In genomic region chr2:201484805-201485204, GRCh38 we compare ENCODE assay signal across 20 cellular contexts. TPM values are rescaled to one million over a fixed set of nuclear protein-coding genes. Genes with fewer than 3 reads are reported as not detected.
A peak's percentile ranks its signal among the peaks of the same experiment; 100 is the strongest.
DNase-seq lines count a peak whose midpoint lies in the region; ATAC-seq and TF ChIP-seq lines count a peak whose summit lies in the region.
"Had no signal": no experiment of that assay in that cellular context is flagged by ENCODE, and none has a peak within 500 bp of the region (broad histone marks: within the 10 kb centered on the region; RNA-seq: fewer than 3 reads in every experiment).

No MANE protein-coding gene starts in this region.

- H3K4me3 ChIP-seq in SJCRH30 (no peak overlapping the region), left lung (no peak overlapping the region)
- H3K4me3 ChIP-seq: SJSA1 had no signal

- H3K27me3 ChIP-seq in SJCRH30 (no peaks in the 10 kb centered on the region), left lung (no peaks in the 10 kb centered on the region)
- H3K27me3 ChIP-seq: BE2C, SJSA1 had no signal

- H3K9me3 ChIP-seq in SJCRH30 (replicated peaks) (no peaks in the 10 kb centered on the region), left lung (no peaks in the 10 kb centered on the region)
- H3K9me3 ChIP-seq: BE2C, SJSA1 had no signal

- H3K27ac ChIP-seq in SJCRH30 (peak overlapping the region; percentile 2; the same call in 1 of the 2 replicates), left lung (no peak overlapping the region)
- H3K27ac ChIP-seq: SJSA1 had no signal

- H3K36me3 ChIP-seq in SJCRH30 (peaks cover 5% of the 10 kb centered on the region; the same call in 1 of the 2 replicates), left lung (peaks cover 0 to 21% of the 10 kb centered on the region in 2 donors)
- H3K36me3 ChIP-seq: BE2C, SJSA1 had no signal

- intact Hi-C loops in left lung (cut with DNase I): no loop called here

- TF ChIP-seq CTCF in AG09319 (IDR thresholded peaks at IDR 0.05; ENCODE audit: low read depth, low read length) (no peak), left lung (IDR thresholded peaks at IDR 0.05) (no peak)

- H3K4me1 ChIP-seq in SJCRH30 (peaks cover 9% of the 10 kb centered on the region), left lung (no peaks in the 10 kb centered on the region)
- H3K4me1 ChIP-seq: BE2C, SJSA1 had no signal

- no peak for ATAC-seq in left lung

- peak; percentile 32 for DNase-seq in AG09319 (ENCODE audit: extremely low read depth, low read depth)
- peak; percentile 40 for DNase-seq in GM04504 (ENCODE audit: low read depth)
- DNase-seq in SJCRH30: peak; percentile 14 to 63
- peak; percentile 54 for DNase-seq in fibroblast of peridontal ligament (ENCODE audit: extremely low read depth)
- DNase-seq in mesenteric fat pad (ENCODE audit: low spot score): no peak
- DNase-seq in left lung: no peak
- DNase-seq in SIG-M5 (lab: John Stamatoyannopoulos, UW): no peak
- no peak for DNase-seq in DMS 273 (lab: John Stamatoyannopoulos, UW; ENCODE audit: unreplicated experiment)
- DNase-seq: 8988T; BE2C; CD4-positive, CD25-positive, alpha-beta regulatory T cell; DMS79; MM.1S; NCI-H1048; NCI-H1436; NCI-H187 treated with DMSO at 0.1 percent for 48 hours; NCI-H2107; NCI-H510A; NCI-H748 treated with DMSO at 0.1 percent for 48 hours had no signal

RNA-seq across cellular contexts. Expression of gene STRADB, which starts 33.3 kb away (rescaled TPM):
- total RNA-seq in SJCRH30 (2014; rRNA removed; shearing (Covaris generic)): 26.5 and 27.6 TPM in 2 replicates
- 34.7 TPM for total RNA-seq in mesenteric fat pad
- total RNA-seq in left lung: 10 to 100 TPM; 16.0 to 23.6 TPM

RNA-seq across cellular contexts. Expression of gene TRAK2, which starts 33.5 kb away (rescaled TPM):
- 14.8 and 15.3 TPM in 2 replicates for total RNA-seq in SJCRH30 (2014; rRNA removed; shearing (Covaris generic))
- 59.7 TPM for total RNA-seq in mesenteric fat pad
- 10 to 100 TPM; 49.0 to 53.9 TPM for total RNA-seq in left lung

Comparison
In these comparisons a context has a peak if more than half of its experiments do, and no peak if none do; other contexts are left out.
1. DNase-seq: peak in AG09319 (single experiment), GM04504 (single experiment), SJCRH30 (2 of 2) and fibroblast of peridontal ligament (single experiment); none in mesenteric fat pad (single experiment), left lung (0 of 2), SIG-M5 (single experiment) and DMS 273 (single experiment).